8 cellular contexts compared by ENCODE assay signal in the genomic region with DNA sequence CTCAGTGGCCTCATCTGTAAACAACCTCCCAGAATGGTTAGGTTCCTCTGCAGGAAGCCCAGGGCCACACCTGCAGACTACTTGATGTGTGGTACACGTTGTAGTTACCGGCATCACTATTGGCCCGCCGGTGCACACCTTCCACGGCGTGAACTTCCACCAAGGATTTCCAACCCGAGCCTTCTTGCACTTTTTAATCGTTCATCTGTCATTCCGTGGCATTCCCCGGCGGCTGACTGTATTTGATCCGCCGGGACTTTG. TPM values are rescaled to one million over a fixed set of nuclear protein-coding genes. Genes with fewer than 3 reads are reported as not detected.
A peak's percentile ranks its signal among the peaks of the same experiment; 100 is the strongest.
DNase-seq lines count a peak whose midpoint lies in the region; ATAC-seq, FAIRE-seq and TF ChIP-seq lines count a peak whose summit lies in the region.

No MANE protein-coding gene starts in this region.

- peak overlapping the region; percentile 67 for H3K4me3 ChIP-seq in HUES6 (ENCODE audit: low read depth, low read length)
- peak overlapping the region; percentile 27 to 68 for H3K4me3 ChIP-seq in ascending aorta
- H3K4me3 ChIP-seq in left lung = peak overlapping the region; percentile 35 to 39
- H3K4me3 ChIP-seq in thoracic aorta = peak overlapping the region; percentile 66

- H3K36me3 ChIP-seq in HUES6 (ENCODE audit: control insufficient read depth, insufficient read depth, low read length) (no peaks in the 10 kb centered on the region), ascending aorta (no peaks in the 10 kb centered on the region), left lung (no peaks in the 10 kb centered on the region), thoracic aorta (no peaks in the 10 kb centered on the region)

- intact Hi-C loops in ascending aorta (cut with DNase I) = loop anchor here (1.0 kb wide), 3 partner anchors 11 to 29 kb away; no protein-coding TSS in a partner anchor
- intact Hi-C loops in left lung (cut with DNase I) = no loop called here

- no peak for FAIRE-seq in frontal cortex (lab: Jason Lieb, UNC)

- H3K9me3 ChIP-seq in HUES6 (ENCODE audit: control insufficient read depth, insufficient read depth, low read depth, low read length) (no peaks in the 10 kb centered on the region), ascending aorta (no peaks in the 10 kb centered on the region), left lung (no peaks in the 10 kb centered on the region), thoracic aorta (no peaks in the 10 kb centered on the region)

- peak overlapping the region; percentile 40 for H3K9ac ChIP-seq in HUES6 (ENCODE audit: low read length)

- ATAC-seq in GM19467 (IDR thresholded peaks at IDR 0.05; ENCODE audit: unreplicated experiment) (peak; percentile 14), left lung (peak; percentile 18), thoracic aorta (ENCODE audit: insufficient number of reproducible peaks, low FRiP score, low read depth) (no peak)

- no peak overlapping the region for H3K27ac ChIP-seq in HUES6 (ENCODE audit: low read depth, low read length)
- peak overlapping the region; percentile 58 to 75 for H3K27ac ChIP-seq in ascending aorta
- H3K27ac ChIP-seq in left lung = peak overlapping the region; percentile 39 to 49
- H3K27ac ChIP-seq in thoracic aorta = peak overlapping the region; percentile 49 to 60

- 0 out of 2 replicates have a peak, but pooled peaks cover 2% of the 10 kb centered on the region for H3K4me1 ChIP-seq in HUES6 (ENCODE audit: control insufficient read depth, insufficient read depth, low read length)
- H3K4me1 ChIP-seq in ascending aorta = peaks cover 0 to 2% of the 10 kb centered on the region in 2 donors
- peaks cover 0 to 40% of the 10 kb centered on the region in 2 donors for H3K4me1 ChIP-seq in left lung
- H3K4me1 ChIP-seq in thoracic aorta (ENCODE audit: control insufficient read depth in 1 of 2, low read depth in 2 of 2) = peaks cover 9% of the 10 kb centered on the region in 2 donors

- peaks cover 18% of the 10 kb centered on the region for H3K27me3 ChIP-seq in HUES6 (ENCODE audit: control insufficient read depth, insufficient read depth, low read length)
- H3K27me3 ChIP-seq in ascending aorta = no peaks in the 10 kb centered on the region
- H3K27me3 ChIP-seq in left lung = peaks cover 0 to 23% of the 10 kb centered on the region in 2 donors
- H3K27me3 ChIP-seq in thoracic aorta (replicated peaks; ENCODE audit: insufficient read depth) = no peaks in the 10 kb centered on the region

- no peak for DNase-seq in ascending aorta (ENCODE audit: low spot score in 2 of 2)
- no peak for DNase-seq in left lung
- DNase-seq in thoracic aorta (ENCODE audit: low spot score) = no peak
- no peak for DNase-seq in frontal cortex (ENCODE audit: low spot score in 2 of 2)
- no peak for DNase-seq in GM19238 (ENCODE audit: insufficient read length, low spot score)
- DNase-seq in HuH-7 (ENCODE audit: low spot score) = no peak

- TF ChIP-seq CTCF in ascending aorta (IDR thresholded peaks at IDR 0.05) (no peak), left lung (IDR thresholded peaks at IDR 0.05) (no peak), thoracic aorta (IDR thresholded peaks at IDR 0.05) (no peak)

RNA-seq across cellular contexts. Expression of a gene that starts 5.3 kb away (rescaled TPM):
- total RNA-seq in ascending aorta (105 TPM), left lung (10 to 100 TPM; 24.2 to 24.5 TPM), thoracic aorta (10 to 100 TPM; 12.2 to 12.4 TPM), frontal cortex (12.2 TPM)

RNA-seq across cellular contexts. Expression of a gene that starts 12.7 kb away (rescaled TPM):
- total RNA-seq in ascending aorta (6.1 TPM), left lung (1 to 10 TPM; 4.3 to 5.7 TPM), thoracic aorta (10 to 100 TPM; 11.4 to 14.7 TPM), frontal cortex (2.0 TPM)

RNA-seq across cellular contexts. Expression of a gene that starts 26.0 kb away (rescaled TPM):
- 2,870 TPM for total RNA-seq in ascending aorta
- total RNA-seq in left lung = 1,000 to 10,000 TPM; 1,244 to 1,308 TPM
- 1,000 to 10,000 TPM; 1,534 to 1,629 TPM for total RNA-seq in thoracic aorta
- total RNA-seq in frontal cortex = 3,351 TPM

RNA-seq across cellular contexts. Expression of a gene that starts 43.2 kb away (rescaled TPM):
- total RNA-seq in ascending aorta (21.2 TPM), left lung (10 to 100 TPM; 12.4 to 12.9 TPM), thoracic aorta (10 to 100 TPM; 13.1 to 15.9 TPM), frontal cortex (9.8 TPM)
